In genomic region chr4:153706519-153706918, GRCh38 we compare ENCODE assay signal across 17 cellular contexts. TPM values are rescaled to one million over a fixed set of nuclear protein-coding genes. Genes with fewer than 3 reads are reported as not detected.
DNase-seq lines count a peak whose midpoint lies in the region; ATAC-seq, FAIRE-seq and TF ChIP-seq lines count a peak whose summit lies in the region.
"Had no signal": no experiment of that assay in that cellular context is flagged by ENCODE, and none has a peak within 500 bp of the region (broad histone marks: within the 10 kb centered on the region; RNA-seq: fewer than 3 reads in every experiment).

No MANE protein-coding gene starts in this region.

- H3K27me3 ChIP-seq in upper lobe of left lung, result no peaks in the 10 kb centered on the region
- H3K27me3 ChIP-seq in CD8-positive, alpha-beta memory T cell (ENCODE audit: insufficient read depth, low read length, poor library complexity, severe bottlenecking), result no peaks in the 10 kb centered on the region

- TF ChIP-seq EP300 in upper lobe of left lung (IDR thresholded peaks at IDR 0.05), result no peak

- peak overlapping the region; percentile 82 to 84 for H3K27ac Mint-ChIP-seq in T-cell
- H3K27ac Mint-ChIP-seq in CD8-positive, alpha-beta memory T cell, result no peak overlapping the region
- H3K27ac Mint-ChIP-seq: CD8-positive, alpha-beta T cell; immature natural killer cell; progenitor cell of endocrine pancreas had no signal

- H3K4me3 ChIP-seq in upper lobe of left lung, result no peak overlapping the region
- H3K4me3 ChIP-seq in CD8-positive, alpha-beta memory T cell (ENCODE audit: low read length), result no peak overlapping the region
- H3K4me3 ChIP-seq: dorsolateral prefrontal cortex had no signal

- H3K4me3 Mint-ChIP-seq in T-cell, result peak overlapping the region in 2 of 3 donors; percentile 18 to 32
- H3K4me3 Mint-ChIP-seq in CD8-positive, alpha-beta memory T cell, result no peak overlapping the region
- H3K4me3 Mint-ChIP-seq: CD8-positive, alpha-beta T cell; immature natural killer cell had no signal

- no peak for TF ChIP-seq CTCF in upper lobe of left lung (IDR thresholded peaks at IDR 0.05)

- peaks cover 0 to 6% (median 0%) of the 10 kb centered on the region in 4 donors for H3K4me1 ChIP-seq in upper lobe of left lung
- no peaks in the 10 kb centered on the region for H3K4me1 ChIP-seq in CD8-positive, alpha-beta memory T cell (ENCODE audit: insufficient read depth, low read length)

- TF ChIP-seq POLR2A in upper lobe of left lung (IDR thresholded peaks at IDR 0.05), result no peak

- no peaks in the 10 kb centered on the region for H3K9me3 Mint-ChIP-seq in T-cell
- no peaks in the 10 kb centered on the region for H3K9me3 Mint-ChIP-seq in CD8-positive, alpha-beta memory T cell
- H3K9me3 Mint-ChIP-seq: CD8-positive, alpha-beta T cell; immature natural killer cell had no signal

- peaks cover 0 to 12% (median 2%) of the 10 kb centered on the region in 4 donors for H3K36me3 ChIP-seq in upper lobe of left lung
- H3K36me3 ChIP-seq in CD8-positive, alpha-beta memory T cell (ENCODE audit: insufficient read depth, low read length), result no peaks in the 10 kb centered on the region

- no peak overlapping the region for H3K27ac ChIP-seq in upper lobe of left lung
- no peak overlapping the region for H3K27ac ChIP-seq in CD8-positive, alpha-beta memory T cell (ENCODE audit: low read depth, low read length)
- H3K27ac ChIP-seq: dorsolateral prefrontal cortex had no signal

- DNase-seq in GM18507 (ENCODE audit: extremely low spot score, insufficient read length, low read depth) (no peak), T-cell (no peak), upper lobe of left lung (no peak), NCI-H1048 (lab: John Stamatoyannopoulos, UW) (no peak)
- no peak for DNase-seq in CD8-positive, alpha-beta memory T cell
- DNase-seq: CD8-positive, alpha-beta T cell; dorsolateral prefrontal cortex; foreskin fibroblast; immature natural killer cell; NCI-H2029; stimulated activated CD4-positive, alpha-beta T cell treated with anti-CD3 and anti-CD28 coated beads, Interleukin-4, amount 100 ng/mL, for 1 hour had no signal

- H3K27me3 Mint-ChIP-seq in T-cell, result no peaks in the 10 kb centered on the region
- peaks cover 8 to 37% of the 10 kb centered on the region in 2 donors for H3K27me3 Mint-ChIP-seq in CD8-positive, alpha-beta memory T cell
- H3K27me3 Mint-ChIP-seq: progenitor cell of endocrine pancreas had no signal

- no peaks in the 10 kb centered on the region for H3K9me3 ChIP-seq in upper lobe of left lung
- H3K9me3 ChIP-seq in CD8-positive, alpha-beta memory T cell (ENCODE audit: low read length), result no peaks in the 10 kb centered on the region

- H3K4me1 Mint-ChIP-seq in T-cell, result peaks cover 11 to 18% (median 12%) of the 10 kb centered on the region in 3 donors
- peaks cover 0 to 8% (median 0%) of the 10 kb centered on the region in 3 donors for H3K4me1 Mint-ChIP-seq in CD8-positive, alpha-beta memory T cell

- peak; percentile 56 for FAIRE-seq in GM18507 (lab: Jason Lieb, UNC)

- CTCF ChIA-PET in T-cell (lab: Charles Lee), result interaction anchor here in 1 of 2 donors (1.0 kb wide), 1 partner anchor 79 kb away, joined by 4 read pairs; no protein-coding TSS in a partner anchor
- CTCF ChIA-PET in CD8-positive, alpha-beta memory T cell (lab: Charles Lee), result no interaction called here

- H3K36me3 Mint-ChIP-seq in T-cell, result peaks cover 14% of the 10 kb centered on the region
- H3K36me3 Mint-ChIP-seq in CD8-positive, alpha-beta memory T cell, result no peaks in the 10 kb centered on the region
- H3K36me3 Mint-ChIP-seq: CD8-positive, alpha-beta T cell; immature natural killer cell had no signal

- POLR2A ChIA-PET in T-cell (lab: Charles Lee), result no interaction called here
- POLR2A ChIA-PET in CD8-positive, alpha-beta memory T cell (lab: Charles Lee), result no interaction called here

- ATAC-seq in GM19452 (IDR thresholded peaks at IDR 0.05; ENCODE audit: unreplicated experiment) (peak; percentile 43), HG03135 (IDR thresholded peaks at IDR 0.05; ENCODE audit: unreplicated experiment) (peak; percentile 39), T-cell (replicated peaks in 1 of 4) (no peak), upper lobe of left lung (ENCODE audit: low FRiP score in 2 of 2) (no peak), GM18873 (IDR thresholded peaks at IDR 0.05; ENCODE audit: low FRiP score, unreplicated experiment) (no peak)
- ATAC-seq: CD8-positive, alpha-beta T cell had no signal

RNA-seq across cellular contexts. Expression of gene TLR2, which starts 22.4 kb away (rescaled TPM):
- 1 to 10 TPM; 1.1 to 2.3 (median 1.9) TPM for total RNA-seq in T-cell
- 100 to 1,000 TPM in 2 of 6 donors, 10 to 100 TPM in 4; 34.8 to 104 (median 91.2) TPM for total RNA-seq in upper lobe of left lung
- under 1 TPM; 0.53 TPM for total RNA-seq in CD8-positive, alpha-beta memory T cell
- polyA plus RNA-seq in CD8-positive, alpha-beta memory T cell, result 0.20 TPM

RNA-seq across cellular contexts. Expression of gene RNF175, which starts 53.3 kb away (rescaled TPM):
- total RNA-seq in T-cell (1 to 10 TPM; 1.8 to 5.4 (median 3.7) TPM), upper lobe of left lung (not detected)
- total RNA-seq in CD8-positive, alpha-beta memory T cell, result not detected
- not detected for polyA plus RNA-seq in CD8-positive, alpha-beta memory T cell
- total RNA-seq: activated CD8-positive, alpha-beta memory T cell treated with anti-CD3 and anti-CD28 coated beads for 36 hours; T-helper 1 cell treated with Interleukin-12 subunit alpha and Interleukin-12 subunit beta and Interleukin-4 antibody, amounts not matched to agents 30 ng/mL and 1 ng/mL, for 36 hours had no signal
- polyA plus RNA-seq: immature natural killer cell had no signal

Comparison
In these comparisons a context has a peak if more than half of its experiments do, and no peak if none do; other contexts are left out.
1. ATAC-seq: peak in GM19452 (single experiment) and HG03135 (single experiment); none in T-cell (0 of 4), upper lobe of left lung (0 of 2) and GM18873 (single experiment).
2. H3K27ac Mint-ChIP-seq: peak in T-cell (2 of 2); none in CD8-positive, alpha-beta memory T cell (0 of 8).
3. H3K4me3 Mint-ChIP-seq: peak in T-cell (2 of 3); none in CD8-positive, alpha-beta memory T cell (0 of 7).
4. RNA of gene TLR2, which starts 22.4 kb away (total RNA-seq): 34.8 to 104 TPM in upper lobe of left lung; 1.1 to 2.3 TPM in T-cell and 0.53 TPM in CD8-positive, alpha-beta memory T cell; every median in the first group is over 10 times any median in the second.